Comparison of ENCODE assay signal across 21 cellular contexts in genomic region chr19:55158423-55158822, GRCh38. TPM values are rescaled to one million over a fixed set of nuclear protein-coding genes. Genes with fewer than 3 reads are reported as not detected.
"Had no signal": no experiment of that assay in that cellular context is flagged by ENCODE, and none has a peak within 500 bp of the region (broad histone marks: within the 10 kb centered on the region; RNA-seq: fewer than 3 reads in every experiment).

No MANE protein-coding gene starts in this region.

- H3K4me2 ChIP-seq: hepatocyte had no signal

- H3K36me3 ChIP-seq: ascending aorta, colonic mucosa, prostate gland had no signal

- H3K4me3 Mint-ChIP-seq: activated CD8-positive, alpha-beta T cell treated with anti-CD3 and anti-CD28 coated beads for 36 hours; activated T-helper 1 cell treated with anti-CD3 and anti-CD28 coated beads, Interleukin-12 subunit alpha, Interleukin-12 subunit beta, Interleukin-2, Interleukin-4 antibody, amounts not matched to agents 30 ng/mL and 10 ng/mL and 1 ng/mL, durations not matched to agents 14 hours and 24 hours and 36 hours; natural killer cell treated with Interleukin-12 subunit alpha and Interleukin-12 subunit beta and Interleukin-15 and Interleukin-18, amount 100 ng/mL, for 72 hours; stimulated activated naive CD8-positive, alpha-beta T cell treated with anti-CD3 and anti-CD28 coated beads, Interleukin-15, amount 100 ng/mL, for 72 hours had no signal

- H3K9me3 ChIP-seq: ascending aorta, colonic mucosa, mucosa of descending colon, prostate gland, testis had no signal

- H3K27me3 ChIP-seq: testis had no signal

- DNase-seq: activated CD8-positive, alpha-beta memory T cell treated with anti-CD3 and anti-CD28 coated beads, Interleukin-2, amount 50 U/mL, for 4 hours; activated naive CD4-positive, alpha-beta T cell; colonic mucosa; effector CD4-positive, alpha-beta T cell; mucosa of descending colon; nucleus accumbens; stimulated activated CD4-positive, alpha-beta T cell treated with anti-CD3 and anti-CD28 coated beads, Interleukin-15, amount 100 ng/mL, for 24 hours; stimulated activated CD4-positive, alpha-beta T cell treated with anti-CD3 and anti-CD28 coated beads, Interleukin-4, amount 100 ng/mL, for 24 hours; stimulated activated naive CD8-positive, alpha-beta T cell treated with anti-CD3 and anti-CD28 coated beads, Interleukin-15, amount 100 ng/mL, for 72 hours; SW 1271; testis had no signal

- H3K27ac Mint-ChIP-seq: activated CD8-positive, alpha-beta T cell treated with anti-CD3 and anti-CD28 coated beads for 36 hours; activated T-helper 1 cell treated with anti-CD3 and anti-CD28 coated beads, Interleukin-12 subunit alpha, Interleukin-12 subunit beta, Interleukin-2, Interleukin-4 antibody, amounts not matched to agents 30 ng/mL and 10 ng/mL and 1 ng/mL, durations not matched to agents 14 hours and 24 hours and 36 hours; natural killer cell treated with Interleukin-12 subunit alpha and Interleukin-12 subunit beta and Interleukin-15 and Interleukin-18, amount 100 ng/mL, for 72 hours; stimulated activated naive CD8-positive, alpha-beta T cell treated with anti-CD3 and anti-CD28 coated beads, Interleukin-15, amount 100 ng/mL, for 72 hours had no signal

- ATAC-seq: activated CD8-positive, alpha-beta T cell treated with anti-CD3 and anti-CD28 coated beads for 36 hours; mucosa of descending colon; natural killer cell treated with Interleukin-12 subunit alpha and Interleukin-12 subunit beta and Interleukin-15 and Interleukin-18, amount 100 ng/mL, for 72 hours; stimulated activated naive CD8-positive, alpha-beta T cell treated with anti-CD3 and anti-CD28 coated beads, Interleukin-15, amount 100 ng/mL, for 72 hours had no signal

- H3K9me3 Mint-ChIP-seq: activated CD8-positive, alpha-beta T cell treated with anti-CD3 and anti-CD28 coated beads for 36 hours; natural killer cell treated with Interleukin-12 subunit alpha and Interleukin-12 subunit beta and Interleukin-15 and Interleukin-18, amount 100 ng/mL, for 72 hours had no signal

- H3K27ac ChIP-seq: ascending aorta, colonic mucosa, hepatocyte, prostate gland, testis had no signal

- H3K4me1 ChIP-seq: ascending aorta, colonic mucosa, prostate gland had no signal

- H3K79me2 ChIP-seq: hepatocyte had no signal

- H2AFZ ChIP-seq: hepatocyte had no signal

- H3K4me3 ChIP-seq: ascending aorta, colonic mucosa, hepatocyte, lung, mucosa of descending colon, prostate gland, testis had no signal

- H3K36me3 Mint-ChIP-seq: natural killer cell treated with Interleukin-12 subunit alpha and Interleukin-12 subunit beta and Interleukin-15 and Interleukin-18, amount 100 ng/mL, for 72 hours had no signal

RNA-seq across cellular contexts. Expression of gene TNNI3, which starts 0.9 kb away (rescaled TPM):
- total RNA-seq: activated CD8-positive, alpha-beta T cell treated with anti-CD3 and anti-CD28 coated beads for 36 hours; activated T-helper 1 cell treated with anti-CD3 and anti-CD28 coated beads, Interleukin-12 subunit alpha, Interleukin-12 subunit beta, Interleukin-2, Interleukin-4 antibody, amounts not matched to agents 30 ng/mL and 10 ng/mL and 1 ng/mL, durations not matched to agents 14 hours and 24 hours and 36 hours; ascending aorta; fibroblast of lung; natural killer cell treated with Interleukin-12 subunit alpha and Interleukin-12 subunit beta and Interleukin-15 and Interleukin-18, amount 100 ng/mL, for 72 hours; ureter had no signal
- polyA plus RNA-seq: fibroblast of lung had no signal

RNA-seq across cellular contexts. Expression of gene DNAAF3, which starts 8.0 kb away (rescaled TPM):
- total RNA-seq: activated CD8-positive, alpha-beta T cell treated with anti-CD3 and anti-CD28 coated beads for 36 hours; ascending aorta; frontal cortex; natural killer cell treated with Interleukin-12 subunit alpha and Interleukin-12 subunit beta and Interleukin-15 and Interleukin-18, amount 100 ng/mL, for 72 hours had no signal

RNA-seq across cellular contexts. Expression of gene TNNT1, which starts 9.4 kb away (rescaled TPM):
- total RNA-seq: activated CD8-positive, alpha-beta T cell treated with anti-CD3 and anti-CD28 coated beads for 36 hours; activated T-helper 1 cell treated with anti-CD3 and anti-CD28 coated beads, Interleukin-12 subunit alpha, Interleukin-12 subunit beta, Interleukin-2, Interleukin-4 antibody, amounts not matched to agents 30 ng/mL and 10 ng/mL and 1 ng/mL, durations not matched to agents 14 hours and 24 hours and 36 hours; ascending aorta; natural killer cell treated with Interleukin-12 subunit alpha and Interleukin-12 subunit beta and Interleukin-15 and Interleukin-18, amount 100 ng/mL, for 72 hours had no signal

RNA-seq across cellular contexts. Expression of gene SYT5, which starts 21.7 kb away (rescaled TPM):
- total RNA-seq: activated CD8-positive, alpha-beta T cell treated with anti-CD3 and anti-CD28 coated beads for 36 hours; activated T-helper 1 cell treated with anti-CD3 and anti-CD28 coated beads, Interleukin-12 subunit alpha, Interleukin-12 subunit beta, Interleukin-2, Interleukin-4 antibody, amounts not matched to agents 30 ng/mL and 10 ng/mL and 1 ng/mL, durations not matched to agents 14 hours and 24 hours and 36 hours; ascending aorta; natural killer cell treated with Interleukin-12 subunit alpha and Interleukin-12 subunit beta and Interleukin-15 and Interleukin-18, amount 100 ng/mL, for 72 hours; ureter had no signal
